Comparison of ENCODE assay signal across 7 cellular contexts in genomic region chr3:8929860-8930259, GRCh38.
"Had no signal": no experiment of that assay in that cellular context is flagged by ENCODE, and none has a peak within 500 bp of the region (broad histone marks: within the 10 kb centered on the region; RNA-seq: fewer than 3 reads in every experiment).

No MANE protein-coding gene starts in this region.

- H3K4me3 ChIP-seq: GM12878 had no signal

- FAIRE-seq: GM12878, GM12891, GM12892, GM18507, GM19239 had no signal

- DNase-seq: GDM1, GF-D8 had no signal

- ATAC-seq: GM12878 had no signal
